12 cellular contexts compared by ENCODE assay signal in genomic region chr16:70693231-70693671, GRCh38. TPM values are rescaled to one million over a fixed set of nuclear protein-coding genes. Genes with fewer than 3 reads are reported as not detected.
DNase-seq lines count a peak whose midpoint lies in the region; ATAC-seq, FAIRE-seq and TF ChIP-seq lines count a peak whose summit lies in the region.
"Had no signal": no experiment of that assay in that cellular context is flagged by ENCODE, and none has a peak within 500 bp of the region (broad histone marks: within the 10 kb centered on the region; RNA-seq: fewer than 3 reads in every experiment).

No MANE protein-coding gene starts in this region.

- H3K27me3 Mint-ChIP-seq in osteocyte (ENCODE audit: unreplicated experiment) = no peaks in the 10 kb centered on the region
- H3K27me3 Mint-ChIP-seq: B cell had no signal

- POLR2A ChIA-PET in A549 (lab: Yijun Ruan, JAX) (no interaction called here), Panc1 (lab: Charles Lee) (interaction anchor here (0.6 kb wide), 1 partner anchor 38 kb away, joined by 4 read pairs; no protein-coding TSS in a partner anchor)

- H3K27ac ChIP-seq in A549 (peak overlapping the region; percentile 97 to 100), Panc1 (ENCODE audit: low read length) (peak overlapping the region; percentile 68; the same call in 1 of the 2 replicates)

- no peak for TF ChIP-seq RAD21 in A549 (conservative IDR thresholded peaks at IDR 0.05 in 1 of 2, IDR thresholded peaks at IDR 0.05 in 1 of 2)

- BruUV-seq in Panc1 (replicated peaks; lab: Mats Ljungman, UMichigan) = no TSS peak

- peak overlapping the region; percentile 98 for H3K27ac Mint-ChIP-seq in osteocyte (ENCODE audit: unreplicated experiment)
- H3K27ac Mint-ChIP-seq: B cell had no signal

- no peak for TF ChIP-seq POLR2A in A549 (IDR thresholded peaks at IDR 0.05; ENCODE audit: low read length)

- no peak for DNase-seq in A549 (ENCODE audit: low read depth in 1 of 2, low spot score in 1 of 2)
- no peak for DNase-seq in Panc1 (ENCODE audit: low read depth, low spot score)
- peak; percentile 63 for DNase-seq in fibroblast of villous mesenchyme (ENCODE audit: low read depth)
- no peak for DNase-seq in osteocyte (ENCODE audit: extremely low spot score, unreplicated experiment)
- DNase-seq in RPMI8226 = no peak
- DNase-seq in cortex of kidney (lab: John Stamatoyannopoulos, UW) = no peak
- DNase-seq: activated CD4-positive, alpha-beta T cell treated with anti-CD3 and anti-CD28 coated beads, Interleukin-2, amount 50 U/mL, for 1 hour; NCI-H1105; stimulated activated CD8-positive, alpha-beta memory T cell treated with anti-CD3 and anti-CD28 coated beads, Interleukin-4, amount 100 ng/mL, for 48 hours had no signal

- no peaks in the 10 kb centered on the region for H3K27me3 ChIP-seq in Panc1 (ENCODE audit: control insufficient read depth, insufficient read depth, low read length)

- in situ Hi-C loops in Panc1 (cut with HindIII; ENCODE audit: low pct_unique_long_range_greater_than_20kb, low sequenced_read_pairs) = no loop called here

- WGBS in A549 (ENCODE audit: missing lambda C conversion rate) = 83% methylated on average over 18 of the region's 18 CpGs

- H3K4me2 ChIP-seq in A549 = peak overlapping the region; percentile 84

- no peaks in the 10 kb centered on the region for H3K9me3 Mint-ChIP-seq in osteocyte (ENCODE audit: unreplicated experiment)

- no peak overlapping the region for H3K4me3 Mint-ChIP-seq in osteocyte (ENCODE audit: unreplicated experiment)
- H3K4me3 Mint-ChIP-seq: B cell had no signal

- CTCF ChIA-PET in A549 (lab: Yijun Ruan, JAX) (interaction anchor here (1.2 to 23.4 kb wide), 5 partner anchors 11 to 78 kb away, joined by 3 to 463 read pairs (median 10); no protein-coding TSS in a partner anchor), Panc1 (lab: Charles Lee) (no interaction called here)

- H3K4me1 ChIP-seq in A549 (peaks cover 96% of the 10 kb centered on the region), Panc1 (ENCODE audit: control insufficient read depth, insufficient read depth, low read length) (peaks cover 38% of the 10 kb centered on the region)

- no peaks in the 10 kb centered on the region for H3K9me3 ChIP-seq in A549
- no peaks in the 10 kb centered on the region for H3K9me3 ChIP-seq in Panc1 (ENCODE audit: control insufficient read depth, insufficient read depth, low read depth, low read length)

- H3K4me1 Mint-ChIP-seq in osteocyte (ENCODE audit: unreplicated experiment) = peaks cover 91% of the 10 kb centered on the region
- H3K4me1 Mint-ChIP-seq: B cell had no signal

- TF ChIP-seq CTCF in A549 (IDR thresholded peaks at IDR 0.05) (no peak), Panc1 (IDR thresholded peaks at IDR 0.05) (no peak), fibroblast of villous mesenchyme (IDR thresholded peaks at IDR 0.05; ENCODE audit: insufficient read depth, low read depth, low read length) (no peak), osteocyte (IDR thresholded peaks at IDR 0.05) (no peak)

- intact Hi-C loops in Panc1 (cut with micrococcal nuclease; ENCODE audit: unreplicated experiment) = no loop called here

- no peaks in the 10 kb centered on the region for H3K36me3 ChIP-seq in Panc1 (ENCODE audit: control insufficient read depth, insufficient read depth, low read length)

- FAIRE-seq in A549 (lab: Jason Lieb, UNC) = no peak

- no peak for ATAC-seq in A549
- no peak for ATAC-seq in Panc1
- ATAC-seq in HG03139 (IDR thresholded peaks at IDR 0.05; ENCODE audit: unreplicated experiment) = no peak
- no peak for ATAC-seq in HG03354 (IDR thresholded peaks at IDR 0.05; ENCODE audit: poor library complexity, severe bottlenecking, unreplicated experiment)

- H3K36me3 Mint-ChIP-seq in osteocyte (ENCODE audit: unreplicated experiment) = peaks cover 3% of the 10 kb centered on the region

- H3K4me3 ChIP-seq in A549 (0 out of 3 replicates have a peak overlapping the region, but pooled peaks have one; percentile 17), Panc1 (ENCODE audit: low read depth in 2 of 2, low read length in 2 of 2) (no peak overlapping the region), fibroblast of villous mesenchyme (ENCODE audit: low read depth, low read length) (no peak overlapping the region)

- TF ChIP-seq EP300 in A549 (IDR thresholded peaks at IDR 0.05) = no peak

TF ChIP-seq in A549, 52 proteins besides CTCF, POLR2A, EP300 and RAD21 (continues in another document):
- TF ChIP-seq MAZ (IDR thresholded peaks at IDR 0.05; ENCODE audit: borderline replicate concordance, low read depth, low read length) (no peak), EHMT2 (IDR thresholded peaks at IDR 0.05; ENCODE audit: low read depth) (no peak), HOXB13 (CRISPR knock-in tag; IDR thresholded peaks at IDR 0.05; ENCODE audit: low read depth) (no peak), HEYL (CRISPR knock-in tag; IDR thresholded peaks at IDR 0.05) (no peak), CHD4 (IDR thresholded peaks at IDR 0.05; ENCODE audit: borderline replicate concordance) (no peak), NFE2L2 (conservative IDR thresholded peaks at IDR 0.05; ENCODE audit: low read length) (no peak), BCL3 (IDR thresholded peaks at IDR 0.05) (no peak), CEBPB (IDR thresholded peaks at IDR 0.05) (no peak), HOXA7 (CRISPR knock-in tag; IDR thresholded peaks at IDR 0.05) (no peak), RCOR1 (IDR thresholded peaks at IDR 0.05; ENCODE audit: low read depth, low read length) (no peak), MAFK (IDR thresholded peaks at IDR 0.05; ENCODE audit: partially characterized antibody) (no peak), NR3C1 (IDR thresholded peaks at IDR 0.05) (no peak), REST (IDR thresholded peaks at IDR 0.05) (no peak), E2F6 (IDR thresholded peaks at IDR 0.05; ENCODE audit: borderline replicate concordance, low read depth) (no peak), JUNB (IDR thresholded peaks at IDR 0.05) (no peak)

RNA-seq across cellular contexts. Expression of gene MTSS2, which starts 7.4 kb away (rescaled TPM):
- 10.8 and 13.1 TPM in 2 replicates for polyA plus RNA-seq in A549 (2011; rRNA removed)
- 52.8 and 65.7 TPM in 2 replicates for polyA plus RNA-seq in A549 (2012; cell fraction: cytosol; rRNA removed)
- 97.7 and 160 TPM in 2 replicates for polyA plus RNA-seq in A549 (2012; cell fraction: nucleus; rRNA removed)
- polyA plus RNA-seq in A549 (2017; fragmentation: RNase III; extraction: RNeasy Plus Mini Kit Qiagen cat#74134 plus additional on column Dnase treatment) = 27.1 to 37.4 TPM (median 33.5 TPM) in 3 replicates
- polyA minus RNA-seq in A549 (2011; rRNA and poly(A)+ RNA removed) = 11.4 and 19.0 TPM in 2 replicates
- total RNA-seq in Panc1 (2021; ENCODE audit: unreplicated experiment) = 55.7 TPM
- polyA plus RNA-seq in Panc1 (2012; ENCODE audit: insufficient read length) = 61.5 TPM
- total RNA-seq in fibroblast of villous mesenchyme = 74.1 and 97.6 TPM in 2 replicates
- total RNA-seq in osteocyte = 156 and 169 TPM in 2 replicates

RNA-seq across cellular contexts. Expression of gene IL34, which starts 46.9 kb away (rescaled TPM):
- polyA plus RNA-seq in A549 (2011; rRNA removed) = 0.12 and 0.25 TPM in 2 replicates
- polyA plus RNA-seq in A549 (2012; cell fraction: cytosol; rRNA removed) = 0.73 and 1.2 TPM in 2 replicates
- 0.94 and 1.5 TPM in 2 replicates for polyA plus RNA-seq in A549 (2012; cell fraction: nucleus; rRNA removed)
- 0.29 to 0.89 TPM (median 0.40 TPM) in 3 replicates for polyA plus RNA-seq in A549 (2017; fragmentation: RNase III; extraction: RNeasy Plus Mini Kit Qiagen cat#74134 plus additional on column Dnase treatment)
- polyA minus RNA-seq in A549 (2011; rRNA and poly(A)+ RNA removed) = 0.41 TPM in 1 of 2 replicates, not detected in the other
- 5.8 TPM for total RNA-seq in Panc1 (2021; ENCODE audit: unreplicated experiment)
- 7.1 TPM for polyA plus RNA-seq in Panc1 (2012; ENCODE audit: insufficient read length)
- total RNA-seq in fibroblast of villous mesenchyme = 1.3 and 1.7 TPM in 2 replicates
- 12.7 and 14.3 TPM in 2 replicates for total RNA-seq in osteocyte
- total RNA-seq: B cell had no signal
